In genomic region chr2:16279201-16279570, GRCh38 we compare ENCODE assay signal across 9 cellular contexts.
"Had no signal": no experiment of that assay in that cellular context is flagged by ENCODE, and none has a peak within 500 bp of the region (broad histone marks: within the 10 kb centered on the region; RNA-seq: fewer than 3 reads in every experiment).

No MANE protein-coding gene starts in this region.

- H3K4me3 Mint-ChIP-seq: IgD-negative memory B cell had no signal

- H3K4me1 Mint-ChIP-seq: IgD-negative memory B cell had no signal

- ATAC-seq: HepG2, K562 had no signal

- H3K36me3 Mint-ChIP-seq: IgD-negative memory B cell had no signal

- H3K4me2 ChIP-seq: KMS-11 had no signal

- H3K27me3 Mint-ChIP-seq: IgD-negative memory B cell had no signal

- H3K27ac Mint-ChIP-seq: IgD-negative memory B cell had no signal

- H3K9me3 Mint-ChIP-seq: IgD-negative memory B cell had no signal

- H3K27ac ChIP-seq: HL-60, KMS-11 had no signal

- H3K9ac ChIP-seq: KMS-11 had no signal

- FAIRE-seq: HepG2, HTR-8/SVneo, K562 had no signal

- DNase-seq: IMR-90, KBM-7, KG1 had no signal

- H3K4me3 ChIP-seq: K562 had no signal
